In genomic region chr3:33372218-33373081, GRCh38 we compare ENCODE assay signal across 9 cellular contexts.
DNase-seq lines count a peak whose midpoint lies in the region; TF ChIP-seq lines count a peak whose summit lies in the region.
"Had no signal": no experiment of that assay in that cellular context is flagged by ENCODE, and none has a peak within 500 bp of the region (broad histone marks: within the 10 kb centered on the region; RNA-seq: fewer than 3 reads in every experiment).

No MANE protein-coding gene starts in this region.

- H3K79me2 ChIP-seq in smooth muscle cell (ENCODE audit: low read depth), result no peaks in the 10 kb centered on the region

- DNase-seq in AG08395 (ENCODE audit: low spot score) (peak; percentile 60), GM13976 (ENCODE audit: low spot score) (peak; percentile 58), HT1080 (ENCODE audit: low read depth) (peak; percentile 72), SW 1271 (lab: John Stamatoyannopoulos, UW) (peak; percentile 34 to 67), astrocyte of the cerebellum (ENCODE audit: low read depth) (peak; percentile 40), iPS DF 4.7 (ENCODE audit: extremely low read depth, low spot score) (peak; percentile 7), smooth muscle cell (lab: John Stamatoyannopoulos, UW; ENCODE audit: unreplicated experiment) (peak; percentile 2), NCI-H187 treated with DMSO at 0.1 percent for 48 hours (lab: John Stamatoyannopoulos, UW) (no peak)

- H3K4me3 ChIP-seq in astrocyte of the cerebellum (ENCODE audit: low read depth, low read length) (no peak overlapping the region), smooth muscle cell (no peak overlapping the region)
- H3K4me3 ChIP-seq: skin epidermis had no signal

- H3K9ac ChIP-seq in smooth muscle cell (ENCODE audit: low read depth), result no peak overlapping the region

- H3K27ac ChIP-seq in smooth muscle cell (ENCODE audit: low read depth), result no peak overlapping the region
- H3K27ac ChIP-seq: skin epidermis had no signal

- H3K4me2 ChIP-seq in smooth muscle cell, result peak overlapping the region; percentile 52

- no peak overlapping the region for H2AFZ ChIP-seq in smooth muscle cell (ENCODE audit: low read depth)

- H3K4me1 ChIP-seq in smooth muscle cell (ENCODE audit: low read depth), result no peaks in the 10 kb centered on the region

- H3K27me3 ChIP-seq in smooth muscle cell (ENCODE audit: low read depth), result no peaks in the 10 kb centered on the region

- H3F3A ChIP-seq in smooth muscle cell (ENCODE audit: low read depth), result no peaks in the 10 kb centered on the region

- no peaks in the 10 kb centered on the region for H4K20me1 ChIP-seq in smooth muscle cell (ENCODE audit: low read depth)

- no peaks in the 10 kb centered on the region for H3K9me3 ChIP-seq in smooth muscle cell (replicated peaks; ENCODE audit: low read depth)

- WGBS in smooth muscle cell (ENCODE audit: low lambda C conversion rate), result 55% methylated on average over 14 of the region's 14 CpGs

- in situ Hi-C loops in GM13976 (cut with MboI; ENCODE audit: low sequenced_read_pairs, unreplicated experiment), result loop anchor here (5.0 kb wide), 1 partner anchor 240 kb away; no protein-coding TSS in a partner anchor
- in situ Hi-C loops in astrocyte of the cerebellum (cut with HindIII; ENCODE audit: low sequenced_read_pairs), result no loop called here

- peak; percentile 74 for TF ChIP-seq CTCF in GM13976 (IDR thresholded peaks at IDR 0.05; ENCODE audit: borderline replicate concordance, control extremely low read depth, extremely low read depth, insufficient read depth, missing control alignments)
- TF ChIP-seq CTCF in astrocyte of the cerebellum (IDR thresholded peaks at IDR 0.05; ENCODE audit: low read depth, low read length, missing control alignments), result peak; percentile 94
- TF ChIP-seq CTCF in smooth muscle cell (IDR thresholded peaks at IDR 0.05; ENCODE audit: borderline replicate concordance, insufficient read depth, poor library complexity, severe bottlenecking), result peak; percentile 99

- no peaks in the 10 kb centered on the region for H3K36me3 ChIP-seq in smooth muscle cell (ENCODE audit: low read depth)
